ENCODE assay signal across 12 cellular contexts in the genomic region with DNA sequence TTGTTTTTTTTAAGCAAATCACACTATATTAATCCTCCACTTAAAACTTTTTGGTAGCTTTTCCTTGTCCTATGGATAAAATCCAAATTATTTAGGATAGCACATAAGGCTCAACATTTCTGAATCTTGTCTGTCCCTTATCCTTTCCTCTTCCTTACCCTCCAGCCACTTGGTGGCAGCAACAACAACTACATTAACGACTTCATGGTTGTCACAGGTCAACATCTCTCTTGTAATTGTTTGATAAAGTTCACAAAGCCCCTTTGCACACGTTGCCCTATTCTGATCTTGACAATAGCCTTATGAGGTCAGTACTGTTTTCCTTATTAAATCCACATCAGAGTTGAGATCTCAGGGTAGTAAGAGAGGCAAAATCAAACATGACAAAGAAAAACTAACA.
DNase-seq lines count a peak whose midpoint lies in the region; ATAC-seq and TF ChIP-seq lines count a peak whose summit lies in the region.
"Had no signal": no experiment of that assay in that cellular context is flagged by ENCODE, and none has a peak within 500 bp of the region (broad histone marks: within the 10 kb centered on the region; RNA-seq: fewer than 3 reads in every experiment).

No MANE protein-coding gene starts in this region.

- DNase-seq in activated CD4-positive, alpha-beta T cell treated with anti-CD3 and anti-CD28 coated beads for 36 hours = peak; percentile 5
- DNase-seq in activated CD4-positive, alpha-beta T cell treated with anti-CD3 and anti-CD28 coated beads, Interleukin-2, amount 10 ng/mL, durations not matched to agents 24 days and 14 days = no peak
- DNase-seq in fibroblast of villous mesenchyme (ENCODE audit: low read depth) = peak; percentile 5
- peak; percentile 59 for DNase-seq in testis
- DNase-seq: GM23248 had no signal

- H3K4me2 ChIP-seq in OCI-LY3 (ENCODE audit: low read length) = 0 out of 2 replicates have a peak overlapping the region, but pooled peaks have one; percentile 4
- H3K4me2 ChIP-seq: BLaER1 had no signal

- peak overlapping the region; percentile 76 for H2AFZ ChIP-seq in OCI-LY3 (ENCODE audit: low read depth, low read length)
- H2AFZ ChIP-seq: GM23248 had no signal

- H3K9me3 ChIP-seq in OCI-LY3 (ENCODE audit: insufficient read depth, low read length) (no peaks in the 10 kb centered on the region), testis (no peaks in the 10 kb centered on the region)
- H3K9me3 ChIP-seq: BLaER1, mucosa of descending colon had no signal

- H3K4me3 ChIP-seq in OCI-LY3 (ENCODE audit: low read length) (no peak overlapping the region), fibroblast of villous mesenchyme (ENCODE audit: low read depth, low read length) (no peak overlapping the region), testis (no peak overlapping the region)
- H3K4me3 ChIP-seq: BLaER1, GM23248, mucosa of descending colon had no signal

- H3K27me3 ChIP-seq in OCI-LY3 (ENCODE audit: low read depth, low read length) = no peaks in the 10 kb centered on the region
- H3K27me3 ChIP-seq in testis = no peaks in the 10 kb centered on the region
- H3K27me3 ChIP-seq: BLaER1 had no signal

- POLR2A ChIA-PET in activated CD4-positive, alpha-beta T cell treated with anti-CD3 and anti-CD28 coated beads for 36 hours (lab: Charles Lee) = no interaction called here

- no peak for TF ChIP-seq POLR2A in testis (IDR thresholded peaks at IDR 0.05)

- WGBS in testis, 2 donors = 17 to 27% methylated on average over 2 of the region's 2 CpGs

- no peaks in the 10 kb centered on the region for H3K79me2 ChIP-seq in OCI-LY3 (ENCODE audit: low read length)

- H4K20me1 ChIP-seq in OCI-LY3 (ENCODE audit: insufficient read depth, low read length) = no peaks in the 10 kb centered on the region
- H4K20me1 ChIP-seq: BLaER1 had no signal

- no peaks in the 10 kb centered on the region for H3K4me1 ChIP-seq in OCI-LY3 (ENCODE audit: low read length)
- H3K4me1 ChIP-seq in testis = no peaks in the 10 kb centered on the region
- H3K4me1 ChIP-seq: BLaER1 had no signal

- H3K4me1 Mint-ChIP-seq in activated CD4-positive, alpha-beta T cell treated with anti-CD3 and anti-CD28 coated beads for 36 hours = no peaks in the 10 kb centered on the region
- no peaks in the 10 kb centered on the region for H3K4me1 Mint-ChIP-seq in activated CD4-positive, alpha-beta T cell treated with anti-CD3 and anti-CD28 coated beads, Interleukin-2, amount 10 ng/mL, durations not matched to agents 24 days and 14 days
- no peaks in the 10 kb centered on the region for H3K4me1 Mint-ChIP-seq in stimulated activated memory B cell treated with anti-CD40 and anti-IgM and Interleukin-4, amounts not matched to agents 10 μg/mL and 1 μg/mL and 100 μg/mL, for 72 hours

- intact Hi-C loops in activated CD4-positive, alpha-beta T cell treated with anti-CD3 and anti-CD28 coated beads for 36 hours (cut with DNase I, micrococcal nuclease) = no loop called here
- intact Hi-C loops in activated CD4-positive, alpha-beta T cell treated with anti-CD3 and anti-CD28 coated beads, Interleukin-2, amount 10 ng/mL, durations not matched to agents 24 days and 14 days (cut with micrococcal nuclease) = no loop called here
- intact Hi-C loops in testis (cut with DNase I; ENCODE audit: low total_unique reads) = no loop called here

- H3K27ac ChIP-seq in OCI-LY3 (ENCODE audit: low read length) = no peak overlapping the region
- no peak overlapping the region for H3K27ac ChIP-seq in testis
- H3K27ac ChIP-seq: BLaER1, GM23248 had no signal

- H3K9ac ChIP-seq in OCI-LY3 (ENCODE audit: low read length) = no peak overlapping the region
- H3K9ac ChIP-seq: BLaER1, GM23248 had no signal

- H3K9me3 Mint-ChIP-seq in activated CD4-positive, alpha-beta T cell treated with anti-CD3 and anti-CD28 coated beads for 36 hours (ENCODE audit: low read depth) = peaks cover 3% of the 10 kb centered on the region
- no peaks in the 10 kb centered on the region for H3K9me3 Mint-ChIP-seq in activated CD4-positive, alpha-beta T cell treated with anti-CD3 and anti-CD28 coated beads, Interleukin-2, amount 10 ng/mL, durations not matched to agents 24 days and 14 days
- H3K9me3 Mint-ChIP-seq in stimulated activated memory B cell treated with anti-CD40 and anti-IgM and Interleukin-4, amounts not matched to agents 10 μg/mL and 1 μg/mL and 100 μg/mL, for 72 hours = peaks cover 10% of the 10 kb centered on the region

- H3K27ac Mint-ChIP-seq in activated CD4-positive, alpha-beta T cell treated with anti-CD3 and anti-CD28 coated beads for 36 hours = no peak overlapping the region
- H3K27ac Mint-ChIP-seq in activated CD4-positive, alpha-beta T cell treated with anti-CD3 and anti-CD28 coated beads, Interleukin-2, amount 10 ng/mL, durations not matched to agents 24 days and 14 days = no peak overlapping the region
- no peak overlapping the region for H3K27ac Mint-ChIP-seq in stimulated activated memory B cell treated with anti-CD40 and anti-IgM and Interleukin-4, amounts not matched to agents 10 μg/mL and 1 μg/mL and 100 μg/mL, for 72 hours
- H3K27ac Mint-ChIP-seq: activated naive CD8-positive, alpha-beta T cell had no signal

- H3K36me3 ChIP-seq in OCI-LY3 (replicated peaks; ENCODE audit: low read depth, low read length) (no peaks in the 10 kb centered on the region), testis (ENCODE audit: low read depth, missing control alignments) (no peaks in the 10 kb centered on the region)
- H3K36me3 ChIP-seq: BLaER1 had no signal

- no peaks in the 10 kb centered on the region for H3K27me3 Mint-ChIP-seq in activated CD4-positive, alpha-beta T cell treated with anti-CD3 and anti-CD28 coated beads for 36 hours
- no peaks in the 10 kb centered on the region for H3K27me3 Mint-ChIP-seq in activated CD4-positive, alpha-beta T cell treated with anti-CD3 and anti-CD28 coated beads, Interleukin-2, amount 10 ng/mL, durations not matched to agents 24 days and 14 days
- H3K27me3 Mint-ChIP-seq in stimulated activated memory B cell treated with anti-CD40 and anti-IgM and Interleukin-4, amounts not matched to agents 10 μg/mL and 1 μg/mL and 100 μg/mL, for 72 hours = no peaks in the 10 kb centered on the region
- H3K27me3 Mint-ChIP-seq: activated naive CD8-positive, alpha-beta T cell had no signal

- CTCF ChIA-PET in activated CD4-positive, alpha-beta T cell treated with anti-CD3 and anti-CD28 coated beads for 36 hours (lab: Charles Lee) = no interaction called here

- TF ChIP-seq CTCF in OCI-LY3 (IDR thresholded peaks at IDR 0.05; ENCODE audit: low read depth, low read length) (peak; percentile 89), fibroblast of villous mesenchyme (IDR thresholded peaks at IDR 0.05; ENCODE audit: insufficient read depth, low read depth, low read length) (peak; percentile 32), testis (IDR thresholded peaks at IDR 0.05) (no peak)

- no peak overlapping the region for H3K4me3 Mint-ChIP-seq in activated CD4-positive, alpha-beta T cell treated with anti-CD3 and anti-CD28 coated beads for 36 hours
- no peak overlapping the region for H3K4me3 Mint-ChIP-seq in activated CD4-positive, alpha-beta T cell treated with anti-CD3 and anti-CD28 coated beads, Interleukin-2, amount 10 ng/mL, durations not matched to agents 24 days and 14 days
- no peak overlapping the region for H3K4me3 Mint-ChIP-seq in stimulated activated memory B cell treated with anti-CD40 and anti-IgM and Interleukin-4, amounts not matched to agents 10 μg/mL and 1 μg/mL and 100 μg/mL, for 72 hours
- H3K4me3 Mint-ChIP-seq: activated naive CD8-positive, alpha-beta T cell had no signal

- no peak for ATAC-seq in activated CD4-positive, alpha-beta T cell treated with anti-CD3 and anti-CD28 coated beads for 36 hours
- ATAC-seq in stimulated activated memory B cell treated with anti-CD40 and anti-IgM and Interleukin-4, amounts not matched to agents 10 μg/mL and 1 μg/mL and 100 μg/mL, for 72 hours = no peak
- ATAC-seq in GM19351 (IDR thresholded peaks at IDR 0.05; ENCODE audit: unreplicated experiment) (no peak), HG03565 (IDR thresholded peaks at IDR 0.05; ENCODE audit: unreplicated experiment) (no peak)
- ATAC-seq: mucosa of descending colon had no signal

- H3K36me3 Mint-ChIP-seq in activated CD4-positive, alpha-beta T cell treated with anti-CD3 and anti-CD28 coated beads for 36 hours (ENCODE audit: low read depth) = no peaks in the 10 kb centered on the region
- H3K36me3 Mint-ChIP-seq in activated CD4-positive, alpha-beta T cell treated with anti-CD3 and anti-CD28 coated beads, Interleukin-2, amount 10 ng/mL, durations not matched to agents 24 days and 14 days (ENCODE audit: low read depth) = no peaks in the 10 kb centered on the region
- H3K36me3 Mint-ChIP-seq in stimulated activated memory B cell treated with anti-CD40 and anti-IgM and Interleukin-4, amounts not matched to agents 10 μg/mL and 1 μg/mL and 100 μg/mL, for 72 hours = no peaks in the 10 kb centered on the region
- H3K36me3 Mint-ChIP-seq: activated naive CD8-positive, alpha-beta T cell had no signal

Comparison
In these comparisons a context has a peak if more than half of its experiments do, and no peak if none do; other contexts are left out.
1. CTCF ChIP-seq: peak in OCI-LY3 (single experiment) and fibroblast of villous mesenchyme (single experiment); none in testis (0 of 3).